Comparison of ENCODE assay signal across 25 cellular contexts in genomic region chr17:71909155-71909554, GRCh38.
"Had no signal": no experiment of that assay in that cellular context is flagged by ENCODE, and none has a peak within 500 bp of the region (broad histone marks: within the 10 kb centered on the region; RNA-seq: fewer than 3 reads in every experiment).

No MANE protein-coding gene starts in this region.

- DNase-seq: stimulated activated CD4-positive, alpha-beta T cell treated with anti-CD3 and anti-CD28 coated beads, Interleukin-2, amount 100 ng/mL, for 48 hours; stimulated activated CD4-positive, alpha-beta T cell treated with anti-CD3 and anti-CD28 coated beads, Interleukin-4, amount 100 ng/mL, for 1 hour; stimulated activated CD4-positive, alpha-beta T cell treated with anti-CD3 and anti-CD28 coated beads, Interleukin-4, amount 100 ng/mL, for 24 hours; stimulated activated CD4-positive, alpha-beta T cell treated with anti-CD3 and anti-CD28 coated beads, Interleukin-4, amount 100 ng/mL, for 4 hours; stimulated activated CD8-positive, alpha-beta memory T cell treated with anti-CD3 and anti-CD28 coated beads, Interleukin-4, amount 100 ng/mL, for 48 hours; stimulated activated naive B cell treated with anti-CD40 and anti-IgM and Interleukin-4, amounts not matched to agents 10 μg/mL and 1 μg/mL and 100 μg/mL, for 72 hours; stimulated activated naive CD4-positive, alpha-beta T cell treated with Interleukin-2 at 50 U/mL for 16 hours; stimulated activated naive CD8-positive, alpha-beta T cell treated with anti-CD3 and anti-CD28 coated beads, Interleukin-15, amount 100 ng/mL, for 72 hours; stimulated activated naive CD8-positive, alpha-beta T cell treated with anti-CD3 and anti-CD28 coated beads, Interleukin-15, Interleukin-2, amounts not matched to agents 100 U/mL and 50 U/mL, for 24 hours; stomach; substantia nigra; testis; thyroid gland; tibial artery; transverse colon; upper lobe of left lung; upper lobe of right lung; uterus had no signal

- H3K9me3 ChIP-seq: stomach, suprapubic skin, testis, thoracic aorta, thyroid gland, tibial artery, tibial nerve, transverse colon, upper lobe of left lung, upper lobe of right lung, uterus, vagina had no signal

- H3K27me3 ChIP-seq: stomach, suprapubic skin, testis, thyroid gland, tibial artery, tibial nerve, transverse colon, upper lobe of left lung, upper lobe of right lung, uterus, vagina had no signal

- FAIRE-seq: urothelium cell line had no signal

- H3K36me3 ChIP-seq: stomach, suprapubic skin, thoracic aorta, thyroid gland, tibial artery, tibial nerve, transverse colon, upper lobe of left lung, upper lobe of right lung, uterus, vagina had no signal

- H3K4me3 ChIP-seq: stomach, suprapubic skin, testis, thoracic aorta, thyroid gland, tibial artery, tibial nerve, transverse colon, upper lobe of left lung, upper lobe of right lung, uterus, vagina had no signal

- H3K4me1 ChIP-seq: stomach, suprapubic skin, testis, tibial nerve, transverse colon, upper lobe of left lung, upper lobe of right lung, uterus, vagina had no signal

- ATAC-seq: stimulated activated effector memory CD8-positive, alpha-beta T cell treated with anti-CD3 and anti-CD28 coated beads, Interleukin-12 subunit alpha, Interleukin-12 subunit beta, amount 100 ng/mL, for 72 hours; stimulated activated memory B cell treated with anti-CD40 and anti-IgM and Interleukin-4, amounts not matched to agents 10 μg/mL and 1 μg/mL and 100 μg/mL, for 72 hours; stimulated activated naive B cell treated with anti-CD40 and anti-IgM and Interleukin-4, amounts not matched to agents 10 μg/mL and 1 μg/mL and 100 μg/mL, for 72 hours; stimulated activated naive CD8-positive, alpha-beta T cell treated with anti-CD3 and anti-CD28 coated beads, Interleukin-15, amount 100 ng/mL, for 72 hours; stimulated activated naive CD8-positive, alpha-beta T cell treated with anti-CD3 and anti-CD28 coated beads, Interleukin-15, Interleukin-2, amounts not matched to agents 100 U/mL and 50 U/mL, for 24 hours; upper lobe of right lung had no signal

- H3K27ac ChIP-seq: stomach, suprapubic skin, testis, thoracic aorta, thyroid gland, tibial artery, tibial nerve, transverse colon, upper lobe of left lung, upper lobe of right lung, uterus, vagina had no signal
